Comparison of ENCODE assay signal across 7 cellular contexts in the genomic region with DNA sequence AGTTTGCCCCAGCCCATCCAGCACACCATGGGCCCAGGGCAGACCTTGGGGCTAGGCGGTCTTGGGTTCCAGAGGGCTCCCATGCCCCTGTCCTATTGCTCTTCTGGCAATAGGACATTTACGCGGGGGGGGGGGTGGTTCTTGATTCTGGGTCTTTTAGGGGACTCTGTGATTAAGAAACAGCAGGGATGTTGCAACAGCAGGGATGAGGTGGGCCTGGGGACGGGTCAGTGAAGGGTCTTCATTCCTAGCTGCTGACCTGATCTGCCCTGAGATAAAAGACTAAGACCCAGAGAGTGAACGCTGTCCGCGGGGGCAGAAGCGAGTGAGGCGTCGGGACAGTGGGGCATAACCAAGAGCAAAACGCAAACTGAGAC. TPM values are rescaled to one million over a fixed set of nuclear protein-coding genes. Genes with fewer than 3 reads are reported as not detected.
DNase-seq lines count a peak whose midpoint lies in the region; ATAC-seq, FAIRE-seq and TF ChIP-seq lines count a peak whose summit lies in the region.

No MANE protein-coding gene starts in this region.

- dilution Hi-C loops in keratinocyte (cut with MboI; ENCODE audit: extremely low pct_ligation_motif_present, low sequenced_read_pairs): no loop called here

- H3K27me3 ChIP-seq in HUES64 (ENCODE audit: insufficient read depth, low read length): peaks cover 71% of the 10 kb centered on the region
- H3K27me3 ChIP-seq in keratinocyte (ENCODE audit: control insufficient read depth, extremely low read depth, insufficient read depth, low read length): no peaks in the 10 kb centered on the region

- H3K4me1 Mint-ChIP-seq in activated naive CD8-positive, alpha-beta T cell treated with anti-CD3 and anti-CD28 coated beads, Interleukin-2, amount 10 ng/mL, durations not matched to agents 7 days and 5 days: peaks cover 12% of the 10 kb centered on the region
- peaks cover 19% of the 10 kb centered on the region for H3K4me1 Mint-ChIP-seq in stimulated activated naive CD8-positive, alpha-beta T cell treated with anti-CD3 and anti-CD28 coated beads, Interleukin-15, amount 100 ng/mL, for 72 hours

- H3K79me2 ChIP-seq in keratinocyte (ENCODE audit: control insufficient read depth, insufficient read depth, low read length): no peaks in the 10 kb centered on the region

- H3K9me3 Mint-ChIP-seq in activated naive CD8-positive, alpha-beta T cell treated with anti-CD3 and anti-CD28 coated beads, Interleukin-2, amount 10 ng/mL, durations not matched to agents 7 days and 5 days: no peaks in the 10 kb centered on the region
- no peaks in the 10 kb centered on the region for H3K9me3 Mint-ChIP-seq in stimulated activated naive CD8-positive, alpha-beta T cell treated with anti-CD3 and anti-CD28 coated beads, Interleukin-15, amount 100 ng/mL, for 72 hours

- no peaks in the 10 kb centered on the region for H3K36me3 Mint-ChIP-seq in activated naive CD8-positive, alpha-beta T cell treated with anti-CD3 and anti-CD28 coated beads, Interleukin-2, amount 10 ng/mL, durations not matched to agents 7 days and 5 days

- POLR2A ChIA-PET in activated naive CD8-positive, alpha-beta T cell treated with anti-CD3 and anti-CD28 coated beads, Interleukin-2, amount 10 ng/mL, durations not matched to agents 7 days and 5 days (lab: Charles Lee): interaction anchor here (1.0 kb wide), 1 partner anchor 17 kb away, joined by 5 read pairs; no protein-coding TSS in a partner anchor

- ATAC-seq in activated naive CD8-positive, alpha-beta T cell treated with anti-CD3 and anti-CD28 coated beads, Interleukin-2, amount 10 ng/mL, durations not matched to agents 7 days and 5 days (ENCODE audit: low read depth): no peak
- ATAC-seq in stimulated activated naive CD8-positive, alpha-beta T cell treated with anti-CD3 and anti-CD28 coated beads, Interleukin-15, amount 100 ng/mL, for 72 hours: no peak
- ATAC-seq in GM21717 (IDR thresholded peaks at IDR 0.05; ENCODE audit: unreplicated experiment): no peak

- 11% methylated on average over 11 of the region's 11 CpGs for WGBS in HUES64

- H3K27ac ChIP-seq in HUES64 (ENCODE audit: low read depth, low read length) (no peak overlapping the region), keratinocyte (ENCODE audit: control insufficient read depth, insufficient read depth, low read length) (no peak overlapping the region)

- no peaks in the 10 kb centered on the region for H3K9me1 ChIP-seq in keratinocyte (ENCODE audit: control insufficient read depth, extremely low read depth, insufficient read depth, low read length)

- peak overlapping the region; percentile 82 for H3K4me2 ChIP-seq in keratinocyte (ENCODE audit: control insufficient read depth, extremely low read depth, insufficient read depth, low read depth, low read length)

- TF ChIP-seq CTCF in keratinocyte (optimal IDR thresholded peaks at IDR 0.05 in 1 of 3, IDR thresholded peaks at IDR 0.05 in 1 of 3, conservative IDR thresholded peaks at IDR 0.05 in 1 of 3; ENCODE audit: extremely low read depth in 1 of 3, insufficient read depth in 2 of 3, low read length in 3 of 3): no peak

- H3K4me3 Mint-ChIP-seq in activated naive CD8-positive, alpha-beta T cell treated with anti-CD3 and anti-CD28 coated beads, Interleukin-2, amount 10 ng/mL, durations not matched to agents 7 days and 5 days: peak overlapping the region; percentile 76
- H3K4me3 Mint-ChIP-seq in stimulated activated naive CD8-positive, alpha-beta T cell treated with anti-CD3 and anti-CD28 coated beads, Interleukin-15, amount 100 ng/mL, for 72 hours: peak overlapping the region; percentile 66 to 77

- H3K27me3 Mint-ChIP-seq in activated naive CD8-positive, alpha-beta T cell treated with anti-CD3 and anti-CD28 coated beads, Interleukin-2, amount 10 ng/mL, durations not matched to agents 7 days and 5 days: peaks cover 70% of the 10 kb centered on the region
- peaks cover 59% of the 10 kb centered on the region for H3K27me3 Mint-ChIP-seq in stimulated activated naive CD8-positive, alpha-beta T cell treated with anti-CD3 and anti-CD28 coated beads, Interleukin-15, amount 100 ng/mL, for 72 hours

- peak overlapping the region; percentile 57 for H2AFZ ChIP-seq in keratinocyte (ENCODE audit: control insufficient read depth, low read length)

- no peaks in the 10 kb centered on the region for H3K9me3 ChIP-seq in HUES64 (ENCODE audit: insufficient read depth, low read depth, low read length)
- H3K9me3 ChIP-seq in keratinocyte (ENCODE audit: control insufficient read depth, low read depth, low read length): no peaks in the 10 kb centered on the region

- TF ChIP-seq POLR2A in erythroblast (IDR thresholded peaks at IDR 0.05; ENCODE audit: low read length): no peak

- no peaks in the 10 kb centered on the region for H3K4me1 ChIP-seq in HUES64 (ENCODE audit: insufficient read depth, low read length)
- H3K4me1 ChIP-seq in keratinocyte (ENCODE audit: control insufficient read depth, extremely low read depth, insufficient read depth, low read length): peaks cover 7% of the 10 kb centered on the region

- no peaks in the 10 kb centered on the region for H4K20me1 ChIP-seq in keratinocyte (ENCODE audit: control insufficient read depth, extremely low read depth, insufficient read depth, low read length)

- H3K27ac Mint-ChIP-seq in activated naive CD8-positive, alpha-beta T cell treated with anti-CD3 and anti-CD28 coated beads, Interleukin-2, amount 10 ng/mL, durations not matched to agents 7 days and 5 days: no peak overlapping the region
- no peak overlapping the region for H3K27ac Mint-ChIP-seq in stimulated activated naive CD8-positive, alpha-beta T cell treated with anti-CD3 and anti-CD28 coated beads, Interleukin-15, amount 100 ng/mL, for 72 hours

- no peak for DNase-seq in activated naive CD8-positive, alpha-beta T cell treated with anti-CD3 and anti-CD28 coated beads, Interleukin-2, amount 10 ng/mL, durations not matched to agents 7 days and 5 days
- DNase-seq in keratinocyte (ENCODE audit: low read depth, low spot score) (no peak), T-helper 9 cell (no peak), erythroblast (lab: John Stamatoyannopoulos, UW) (no peak)
- no peak for DNase-seq in stimulated activated naive CD8-positive, alpha-beta T cell treated with anti-CD3 and anti-CD28 coated beads, Interleukin-15, amount 100 ng/mL, for 72 hours

- no peaks in the 10 kb centered on the region for H3K36me3 ChIP-seq in HUES64 (ENCODE audit: insufficient read depth, low read length)
- no peaks in the 10 kb centered on the region for H3K36me3 ChIP-seq in keratinocyte (ENCODE audit: control insufficient read depth in 2 of 2, extremely low read depth in 1 of 2, insufficient read depth in 2 of 2, low read length in 2 of 2)

- H3K9ac ChIP-seq in HUES64 (ENCODE audit: low read depth, low read length): no peak overlapping the region
- H3K9ac ChIP-seq in keratinocyte (ENCODE audit: control insufficient read depth, extremely low read depth, insufficient read depth, low read length): no peak overlapping the region

- FAIRE-seq in keratinocyte (lab: Jason Lieb, UNC): no peak

- H3K4me3 ChIP-seq in HUES64 (ENCODE audit: low read length): peak overlapping the region; percentile 59
- H3K4me3 ChIP-seq in keratinocyte (ENCODE audit: control insufficient read depth in 2 of 3, extremely low read depth in 1 of 3, insufficient read depth in 2 of 3, low read depth in 1 of 3, low read length in 3 of 3): peak overlapping the region; percentile 46 to 76 (median 74)

RNA-seq across cellular contexts. Expression of a gene that starts 0.4 kb away (rescaled TPM):
- 2.3 TPM for polyA plus RNA-seq in HUES64 (2013, experiment 1 of 2)
- polyA plus RNA-seq in HUES64 (2013, experiment 2 of 2): 2.5 TPM
- under 1 TPM; 0.08 to 0.11 TPM for total RNA-seq in activated naive CD8-positive, alpha-beta T cell treated with anti-CD3 and anti-CD28 coated beads, Interleukin-2, amount 10 ng/mL, durations not matched to agents 7 days and 5 days
- polyA plus RNA-seq in keratinocyte: 0.30 to 1.2 TPM (median 0.30 TPM) in 3 replicates
- 0.12 TPM for polyA plus RNA-seq in keratinocyte (2011; ENCODE audit: low read depth)
- polyA plus RNA-seq in keratinocyte (2011; cell fraction: cytosol; rRNA removed): 0.08 and 0.12 TPM in 2 replicates
- polyA plus RNA-seq in keratinocyte (2011; cell fraction: nucleus; rRNA removed): 1.0 TPM in 2 replicates
- polyA plus RNA-seq in keratinocyte (2012; ENCODE audit: low replicate concordance): 0.45 and 1.8 TPM in 2 replicates
- polyA minus RNA-seq in keratinocyte: 0.76 to 3.5 TPM (median 0.90 TPM) in 3 replicates
- polyA minus RNA-seq in keratinocyte (2011; cell fraction: cytosol; rRNA and poly(A)+ RNA removed): not detected
- 1.4 and 1.7 TPM in 2 replicates for polyA minus RNA-seq in keratinocyte (2011; cell fraction: nucleus; rRNA and poly(A)+ RNA removed)

RNA-seq across cellular contexts. Expression of a gene that starts 19.6 kb away (rescaled TPM):
- 5.6 TPM for polyA plus RNA-seq in HUES64 (2013, experiment 1 of 2)
- 4.5 TPM for polyA plus RNA-seq in HUES64 (2013, experiment 2 of 2)
- not detected for total RNA-seq in activated naive CD8-positive, alpha-beta T cell treated with anti-CD3 and anti-CD28 coated beads, Interleukin-2, amount 10 ng/mL, durations not matched to agents 7 days and 5 days
- 0.05 TPM in 1 of 3 replicates, not detected in the others for polyA plus RNA-seq in keratinocyte
- not detected for polyA plus RNA-seq in keratinocyte (2011; ENCODE audit: low read depth)
- not detected in 2 replicates for polyA plus RNA-seq in keratinocyte (2011; cell fraction: cytosol; rRNA removed)
- polyA plus RNA-seq in keratinocyte (2011; cell fraction: nucleus; rRNA removed): 0.08 and 0.09 TPM in 2 replicates
- not detected in 2 replicates for polyA plus RNA-seq in keratinocyte (2012; ENCODE audit: low replicate concordance)
- 0.20 TPM in 1 of 3 replicates, not detected in the others for polyA minus RNA-seq in keratinocyte
- polyA minus RNA-seq in keratinocyte (2011; cell fraction: cytosol; rRNA and poly(A)+ RNA removed): not detected
- polyA minus RNA-seq in keratinocyte (2011; cell fraction: nucleus; rRNA and poly(A)+ RNA removed): not detected in 2 replicates
